Comparison of ENCODE assay signal across 8 cellular contexts in genomic region chr4:56976878-56977320, GRCh38. TPM values are rescaled to one million over a fixed set of nuclear protein-coding genes. Genes with fewer than 3 reads are reported as not detected.
DNase-seq lines count a peak whose midpoint lies in the region; ATAC-seq lines count a peak whose summit lies in the region.

No MANE protein-coding gene starts in this region.

- peak overlapping the region; percentile 68 for H3K27ac ChIP-seq in right cardiac atrium (ENCODE audit: low read length)
- peak overlapping the region; percentile 84 for H3K27ac ChIP-seq in skeletal muscle tissue (ENCODE audit: low read depth, low read length)

- no peaks in the 10 kb centered on the region for H3K27me3 Mint-ChIP-seq in activated naive CD4-positive, alpha-beta T cell treated with anti-CD3 and anti-CD28 coated beads, Interleukin-2, amount 10 ng/mL, durations not matched to agents 7 days and 5 days

- H3K9ac ChIP-seq in NT2/D1 (ENCODE audit: insufficient read length, low read depth) (peak overlapping the region; percentile 98), skeletal muscle tissue (ENCODE audit: low read depth in 1 of 3, low read length in 3 of 3) (peak overlapping the region; percentile 85 to 95 (median 89))

- peak overlapping the region; percentile 95 for H3K4me3 Mint-ChIP-seq in activated naive CD4-positive, alpha-beta T cell treated with anti-CD3 and anti-CD28 coated beads, Interleukin-2, amount 10 ng/mL, durations not matched to agents 7 days and 5 days

- H3K27me3 ChIP-seq in NT2/D1 (ENCODE audit: insufficient read depth, insufficient read length) (no peaks in the 10 kb centered on the region), right cardiac atrium (ENCODE audit: control insufficient read depth, insufficient read depth) (no peaks in the 10 kb centered on the region), skeletal muscle tissue (ENCODE audit: control insufficient read depth in 3 of 3, insufficient read depth in 3 of 3, low read length in 3 of 3) (no peaks in the 10 kb centered on the region)

- intact Hi-C loops in right cardiac atrium (cut with DNase I): loop anchor here in 1 of 4 donors (10.0 kb wide), 1 partner anchor 62 kb away; no protein-coding TSS in a partner anchor

- H3K36me3 Mint-ChIP-seq in activated naive CD4-positive, alpha-beta T cell treated with anti-CD3 and anti-CD28 coated beads, Interleukin-2, amount 10 ng/mL, durations not matched to agents 7 days and 5 days: peaks cover 38% of the 10 kb centered on the region

- ATAC-seq in HG02870 (IDR thresholded peaks at IDR 0.05; ENCODE audit: unreplicated experiment) (peak; percentile 20), right cardiac atrium (peak; percentile 41 to 47)

- WGBS in right cardiac atrium: under 1% methylated on average over 45 of the region's 45 CpGs

- H3K4me3 ChIP-seq in NT2/D1 (ENCODE audit: insufficient read length, low read depth) (peak overlapping the region; percentile 96), right cardiac atrium (ENCODE audit: low read length) (peak overlapping the region; percentile 99), skeletal muscle tissue (ENCODE audit: low read length in 3 of 3) (peak overlapping the region; percentile 97 to 99 (median 98))

- H3K36me3 ChIP-seq in NT2/D1 (ENCODE audit: insufficient read depth, insufficient read length, low read length): peaks cover 40% of the 10 kb centered on the region
- H3K36me3 ChIP-seq in skeletal muscle tissue (ENCODE audit: control insufficient read depth in 3 of 3, insufficient read depth in 3 of 3, low read length in 3 of 3): peaks cover 17 to 20% (median 18%) of the 10 kb centered on the region in 3 donors

- peaks cover 58% of the 10 kb centered on the region for H3K4me1 Mint-ChIP-seq in activated naive CD4-positive, alpha-beta T cell treated with anti-CD3 and anti-CD28 coated beads, Interleukin-2, amount 10 ng/mL, durations not matched to agents 7 days and 5 days

- CTCF ChIA-PET in activated naive CD4-positive, alpha-beta T cell treated with anti-CD3 and anti-CD28 coated beads, Interleukin-2, amount 10 ng/mL, durations not matched to agents 7 days and 5 days (lab: Charles Lee): interaction anchor here (0.8 to 2.9 kb wide), 2 partner anchors 68 to 1028 kb away, joined by 3 to 10 read pairs; partner anchors contain the start of gene CEP135

- H3K9me3 ChIP-seq in NT2/D1 (ENCODE audit: insufficient read depth, low read length) (peaks cover 12% of the 10 kb centered on the region), right cardiac atrium (ENCODE audit: control insufficient read depth, low read length) (no peaks in the 10 kb centered on the region), skeletal muscle tissue (ENCODE audit: control insufficient read depth in 3 of 3, low read length in 3 of 3) (peaks cover 0 to 4% (median 2%) of the 10 kb centered on the region in 3 donors)

- peaks cover 12% of the 10 kb centered on the region for H3K9me3 Mint-ChIP-seq in activated naive CD4-positive, alpha-beta T cell treated with anti-CD3 and anti-CD28 coated beads, Interleukin-2, amount 10 ng/mL, durations not matched to agents 7 days and 5 days

- DNase-seq in NCI-H2227 (lab: John Stamatoyannopoulos, UW; ENCODE audit: unreplicated experiment) (peak; percentile 29), NCI-H2227 treated with DMSO at 0.1 percent for 48 hours (lab: John Stamatoyannopoulos, UW) (no peak), NT2/D1 (ENCODE audit: low read depth, low spot score) (no peak), right cardiac atrium (peak in 2 of 3 donors; percentile 28 to 69), HuH-7.5 (ENCODE audit: low spot score) (no peak)
- peak; percentile 65 for DNase-seq in activated naive CD4-positive, alpha-beta T cell treated with anti-CD3 and anti-CD28 coated beads, Interleukin-2, amount 10 ng/mL, durations not matched to agents 7 days and 5 days

- H3K4me1 ChIP-seq in NT2/D1 (ENCODE audit: insufficient read depth, insufficient read length) (no peaks in the 10 kb centered on the region), right cardiac atrium (ENCODE audit: control insufficient read depth, insufficient read depth, low read length) (peaks cover 9% of the 10 kb centered on the region), skeletal muscle tissue (ENCODE audit: control insufficient read depth in 3 of 3, insufficient read depth in 3 of 3, low read length in 3 of 3) (peaks cover 24 to 32% (median 28%) of the 10 kb centered on the region in 3 donors)

- H3K27ac Mint-ChIP-seq in activated naive CD4-positive, alpha-beta T cell treated with anti-CD3 and anti-CD28 coated beads, Interleukin-2, amount 10 ng/mL, durations not matched to agents 7 days and 5 days: peak overlapping the region; percentile 97

RNA-seq across cellular contexts. Expression of gene NOA1, which starts 0.5 kb away (rescaled TPM):
- total RNA-seq in right cardiac atrium (10 to 100 TPM in 2 of 4 donors, 1 to 10 TPM in 2; 8.4 to 12.5 (median 10.5) TPM), skeletal muscle tissue (12.0 TPM)
- polyA plus RNA-seq in right cardiac atrium: 7.8 TPM

RNA-seq across cellular contexts. Expression of gene POLR2B, which starts 1.8 kb away (rescaled TPM):
- total RNA-seq in right cardiac atrium (10 to 100 TPM; 69.3 to 80.9 (median 73.9) TPM), skeletal muscle tissue (101 TPM)
- polyA plus RNA-seq in right cardiac atrium: 38.1 TPM

Comparison
In these comparisons a context has a peak if more than half of its experiments do, and no peak if none do; other contexts are left out.
1. DNase-seq: peak in NCI-H2227 (single experiment), activated naive CD4-positive, alpha-beta T cell treated with anti-CD3 and anti-CD28 coated beads, Interleukin-2, amount 10 ng/mL, durations not matched to agents 7 days and 5 days (single experiment) and right cardiac atrium (2 of 3); none in NCI-H2227 treated with DMSO at 0.1 percent for 48 hours (single experiment), NT2/D1 (single experiment) and HuH-7.5 (single experiment).
2. Peak in every context shown above with its lines, with median percentiles within 50 percentile points of each other: H3K4me3 ChIP-seq.